2 cellular contexts compared by ENCODE assay signal in the genomic region with DNA sequence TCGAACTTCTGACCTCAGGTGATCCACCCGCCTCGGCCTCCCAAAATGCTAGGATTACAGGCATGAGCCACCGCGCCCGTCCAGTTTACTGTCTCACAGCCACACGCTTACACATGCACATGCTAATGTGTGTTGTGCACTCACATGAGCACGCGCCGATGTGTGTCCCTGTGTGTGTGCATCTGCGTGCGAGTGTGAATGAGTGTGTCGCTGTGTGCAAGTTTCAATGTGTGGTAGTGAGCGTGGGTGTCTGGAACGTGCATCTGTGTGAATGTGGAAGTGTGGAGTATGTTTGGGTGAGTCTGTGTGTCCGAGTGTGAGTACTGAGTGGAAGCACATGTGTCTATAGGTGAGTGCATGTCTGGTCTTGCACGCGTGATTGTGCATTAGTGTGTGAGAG.
TF ChIP-seq lines count a peak whose summit lies in the region.

No MANE protein-coding gene starts in this region.

TF ChIP-seq in HEK293, 187 proteins besides CTCF, POLR2A, EP300 and RAD21:
- TF ChIP-seq ZFHX2 (tag by site-specific recombination; conservative IDR thresholded peaks at IDR 0.05) (peak; percentile 41; the same call in 1 of the 2 replicates), TRIM28 (IDR thresholded peaks at IDR 0.05; ENCODE audit: borderline replicate concordance, low read length) (no peak), SCRT1 (tag by site-specific recombination; IDR thresholded peaks at IDR 0.05; ENCODE audit: borderline replicate concordance) (no peak), BCL11A (tag by site-specific recombination; IDR thresholded peaks at IDR 0.05; ENCODE audit: low read depth) (no peak)

TF ChIP-seq in H1, 55 proteins besides CTCF, POLR2A, EP300 and RAD21:
- no peak for TF ChIP-seq SAP30 (IDR thresholded peaks at IDR 0.05; ENCODE audit: insufficient read depth, insufficient replicate concordance, low read length)
- TF ChIP-seq NANOG (IDR thresholded peaks at IDR 0.05; ENCODE audit: insufficient read depth, low read depth, low read length, poor library complexity, severe bottlenecking): no peak
- no peak for TF ChIP-seq CBX5 (IDR thresholded peaks at IDR 0.05; ENCODE audit: low read depth, low read length)
- TF ChIP-seq SIN3A (conservative IDR thresholded peaks at IDR 0.05 in 1 of 2, IDR thresholded peaks at IDR 0.05 in 1 of 2; ENCODE audit: low read depth in 1 of 2, low read length in 2 of 2): no peak
- TF ChIP-seq TAF7 (optimal IDR thresholded peaks at IDR 0.05; ENCODE audit: borderline replicate concordance, low read depth, low read length): no peak
- TF ChIP-seq TCF12 (IDR thresholded peaks at IDR 0.05; ENCODE audit: low read depth, low read length): no peak
- no peak for TF ChIP-seq BCL11A (IDR thresholded peaks at IDR 0.05; ENCODE audit: low read depth in 2 of 2, low read length in 2 of 2)
- no peak for TF ChIP-seq CREB1 (IDR thresholded peaks at IDR 0.05)
